ENCODE assay signal across 12 cellular contexts in the genomic region with DNA sequence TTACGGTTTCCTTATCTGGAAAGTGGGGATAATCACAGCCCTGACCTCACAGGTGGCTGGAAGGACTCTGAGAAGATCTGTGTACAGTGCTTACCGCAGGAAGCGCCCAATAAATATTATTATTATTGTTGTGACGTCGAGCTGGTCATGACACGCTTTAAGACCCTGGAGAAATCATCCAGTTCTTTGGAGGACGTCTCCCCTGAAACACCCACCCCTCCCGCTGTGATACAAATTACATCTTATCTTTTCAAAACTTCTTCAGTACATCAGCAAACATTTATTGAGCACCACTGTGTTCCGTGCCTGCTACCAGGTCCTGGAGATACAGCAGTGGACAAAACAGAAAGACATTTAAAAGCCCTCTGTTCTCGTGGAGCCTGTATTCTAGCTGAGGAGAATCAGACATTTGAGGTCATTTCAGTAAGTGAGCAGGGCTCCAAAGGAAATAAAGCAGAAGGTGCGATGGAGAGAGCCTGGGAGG.
DNase-seq lines count a peak whose midpoint lies in the region; ATAC-seq and TF ChIP-seq lines count a peak whose summit lies in the region.
"Had no signal": no experiment of that assay in that cellular context is flagged by ENCODE, and none has a peak within 500 bp of the region (broad histone marks: within the 10 kb centered on the region; RNA-seq: fewer than 3 reads in every experiment).

No MANE protein-coding gene starts in this region.

- no peaks in the 10 kb centered on the region for H3K9me2 ChIP-seq in GM23248 (ENCODE audit: insufficient read depth)

- no peaks in the 10 kb centered on the region for H3K9me3 Mint-ChIP-seq in H9
- H3K9me3 Mint-ChIP-seq: type B pancreatic cell had no signal

- TF ChIP-seq CTCF in ascending aorta (IDR thresholded peaks at IDR 0.05), result no peak
- no peak for TF ChIP-seq CTCF in gastroesophageal sphincter (IDR thresholded peaks at IDR 0.05)
- TF ChIP-seq CTCF in gastrocnemius medialis (IDR thresholded peaks at IDR 0.05 in 4 of 5, conservative IDR thresholded peaks at IDR 0.05 in 1 of 5), result no peak
- no peak for TF ChIP-seq CTCF in H9 (conservative IDR thresholded peaks at IDR 0.05)

- H3K14ac ChIP-seq in H9 (ENCODE audit: insufficient read depth, low read length), result no peak overlapping the region

- no peak overlapping the region for H2BK120ac ChIP-seq in H9 (ENCODE audit: low read depth, low read length, poor library complexity, severe bottlenecking)

- H3K9me3 ChIP-seq in GM23248 (ENCODE audit: low read depth) (no peaks in the 10 kb centered on the region), ascending aorta (no peaks in the 10 kb centered on the region), gastroesophageal sphincter (no peaks in the 10 kb centered on the region), gastrocnemius medialis (no peaks in the 10 kb centered on the region), H9 (ENCODE audit: control insufficient read depth, low read depth, low read length) (no peaks in the 10 kb centered on the region)

- no peak overlapping the region for H3T11ph ChIP-seq in H9 (ENCODE audit: low read length)

- H3K79me1 ChIP-seq in H9 (ENCODE audit: insufficient read depth, low read depth, low read length, poor library complexity, severe bottlenecking), result no peaks in the 10 kb centered on the region

- peaks cover 47% of the 10 kb centered on the region for H3F3A ChIP-seq in GM23248 (ENCODE audit: insufficient read depth)

- H2BK12ac ChIP-seq in H9 (ENCODE audit: insufficient read length, low read depth, low read length), result no peak overlapping the region

- peaks cover 14 to 27% of the 10 kb centered on the region in 2 experiments for H3K4me1 Mint-ChIP-seq in H9

- no peak for TF ChIP-seq EP300 in gastroesophageal sphincter (IDR thresholded peaks at IDR 0.05)

- H2BK15ac ChIP-seq in H9 (ENCODE audit: low read depth, low read length), result no peak overlapping the region

- peak overlapping the region; percentile 31 for H3K4me2 ChIP-seq in GM23248 (ENCODE audit: unreplicated experiment)
- no peak overlapping the region for H3K4me2 ChIP-seq in H9 (ENCODE audit: insufficient read depth, insufficient read length, low read length)
- H3K4me2 ChIP-seq: KMS-11 had no signal

- WGBS in GM23248 (ENCODE audit: low coverage in 1 of 2, low lambda C conversion rate in 2 of 2, missing lambda C conversion rate in 2 of 2), 2 experiments, result 37 to 42% methylated on average over 11 of the region's 11 CpGs
- 44 to 60% methylated on average over 10 to 11 of the region's 11 CpGs for WGBS in gastroesophageal sphincter (ENCODE audit: low coverage in 1 of 2), 2 donors
- no CpG with 5 or more reads among the region's 11 CpGs for WGBS in H9 (ENCODE audit: extremely low coverage, insufficient read length, low lambda C conversion rate)

- no peak overlapping the region for H2AK5ac ChIP-seq in H9 (ENCODE audit: insufficient read length, low read length)

- H3K23me2 ChIP-seq in H9 (ENCODE audit: insufficient read length, low read depth, low read length, poor library complexity, severe bottlenecking), result no peaks in the 10 kb centered on the region

- H3K79me2 ChIP-seq in GM23248 (ENCODE audit: insufficient read depth) (no peaks in the 10 kb centered on the region), H9 (ENCODE audit: insufficient read depth, low read length) (no peaks in the 10 kb centered on the region)

- ATAC-seq in gastroesophageal sphincter (no peak), gastrocnemius medialis (no peak)

- TF ChIP-seq POLR2A in gastroesophageal sphincter (IDR thresholded peaks at IDR 0.05) (no peak), gastrocnemius medialis (IDR thresholded peaks at IDR 0.05) (no peak)

- H3K27me3 ChIP-seq in GM23248 (replicated peaks; ENCODE audit: insufficient read depth), result no peaks in the 10 kb centered on the region
- no peaks in the 10 kb centered on the region for H3K27me3 ChIP-seq in ascending aorta
- H3K27me3 ChIP-seq in gastroesophageal sphincter, result no peaks in the 10 kb centered on the region
- no peaks in the 10 kb centered on the region for H3K27me3 ChIP-seq in gastrocnemius medialis
- H3K27me3 ChIP-seq in H9 (ENCODE audit: insufficient read depth, low read length), result no peaks in the 10 kb centered on the region

- H3K36me3 ChIP-seq in GM23248 (ENCODE audit: low read depth) (no peaks in the 10 kb centered on the region), ascending aorta (no peaks in the 10 kb centered on the region), gastroesophageal sphincter (no peaks in the 10 kb centered on the region), gastrocnemius medialis (no peaks in the 10 kb centered on the region)

- H3K27ac Mint-ChIP-seq in H9, result no peak overlapping the region
- H3K27ac Mint-ChIP-seq: type B pancreatic cell had no signal

- no peak overlapping the region for H4K5ac ChIP-seq in H9 (ENCODE audit: insufficient read length, low read depth, low read length)

- no peak overlapping the region for H2BK5ac ChIP-seq in H9 (ENCODE audit: insufficient read length, low read length)

- no peak overlapping the region for H4K91ac ChIP-seq in H9 (ENCODE audit: insufficient read length, low read depth, low read length)

- H3K27me3 Mint-ChIP-seq in H9 (ENCODE audit: low read depth), result peaks cover 3% of the 10 kb centered on the region; the same call in 1 of the 2 replicates

- H3K9ac ChIP-seq in GM23248 (peak overlapping the region; percentile 79), H9 (ENCODE audit: extremely low read depth, insufficient read length, low read length) (no peak overlapping the region)
- H3K9ac ChIP-seq: KMS-11 had no signal

- in situ Hi-C loops in GM23248 (cut with MboI) (no loop called here), gastrocnemius medialis (cut with MboI; ENCODE audit: low sequenced_read_pairs in 4 of 4) (no loop called here)

- H2BK20ac ChIP-seq in H9 (ENCODE audit: low read depth, low read length, poor library complexity, severe bottlenecking), result no peak overlapping the region

- no peak overlapping the region for H3K4me3 Mint-ChIP-seq in H9
- H3K4me3 Mint-ChIP-seq: type B pancreatic cell had no signal

- no peak overlapping the region for H3K4ac ChIP-seq in H9 (ENCODE audit: low read depth, low read length)

- peak overlapping the region; percentile 27 for H3K4me3 ChIP-seq in GM23248
- peak overlapping the region in 1 of 2 donors; percentile 31 for H3K4me3 ChIP-seq in ascending aorta
- H3K4me3 ChIP-seq in gastroesophageal sphincter, result no peak overlapping the region
- H3K4me3 ChIP-seq in gastrocnemius medialis, result no peak overlapping the region

- H3K56ac ChIP-seq in H9 (ENCODE audit: insufficient read length, low read depth, low read length), result no peak overlapping the region

- H3K18ac ChIP-seq in H9 (ENCODE audit: insufficient read length, low read depth, low read length), result no peak overlapping the region

- H2AFZ ChIP-seq in GM23248 (peak overlapping the region; percentile 40; the same call in 1 of the 2 replicates), H9 (ENCODE audit: low read length) (no peak overlapping the region)

- no peak overlapping the region for H4K8ac ChIP-seq in H9 (replicated peaks; ENCODE audit: insufficient read length, low read depth, low read length)

- DNase-seq in GM23248 (peak; percentile 53), ascending aorta (ENCODE audit: low spot score in 2 of 2) (no peak), gastrocnemius medialis (no peak), H9 (no peak), mesenteric fat pad (ENCODE audit: low spot score) (no peak)
- DNase-seq in activated naive CD4-positive, alpha-beta T cell treated with anti-CD3 and anti-CD28 coated beads, Interleukin-2, amount 50 U/mL, for 16 hours, result no peak
- DNase-seq in activated T-cell treated with anti-CD3 and anti-CD28 coated beads, Interleukin-2, amount 50 U/mL, for 48 hours, result no peak
- DNase-seq: activated effector memory CD4-positive, alpha-beta T cell treated with Interleukin-2 at 50 U/mL for 16 hours; stimulated activated CD4-positive, alpha-beta T cell treated with anti-CD3 and anti-CD28 coated beads, Interleukin-12 subunit alpha, Interleukin-12 subunit beta, amount 100 ng/mL, for 4 hours had no signal

- H3K27ac ChIP-seq in GM23248, result peak overlapping the region; percentile 87
- H3K27ac ChIP-seq in ascending aorta, result peak overlapping the region; percentile 85 to 89
- peak overlapping the region; percentile 77 to 90 (median 82) for H3K27ac ChIP-seq in gastroesophageal sphincter
- H3K27ac ChIP-seq in gastrocnemius medialis, result peak overlapping the region; percentile 87 to 95 (median 90)
- no peak overlapping the region for H3K27ac ChIP-seq in H9 (ENCODE audit: insufficient read length, low read depth, low read length)
- H3K27ac ChIP-seq: KMS-11 had no signal

- intact Hi-C loops in ascending aorta (cut with DNase I) (loop anchor here (2.0 kb wide), 2 partner anchors 89 to 119 kb away; a partner anchor contains a TSS), gastrocnemius medialis (cut with DNase I; ENCODE audit: low total_unique reads) (loop anchor here (5.0 to 10.0 kb wide), 2 partner anchors 153 to 265 kb away; no protein-coding TSS in a partner anchor)

- no peaks in the 10 kb centered on the region for H3K36me3 Mint-ChIP-seq in H9 (ENCODE audit: insufficient read depth in 1 of 3, low read depth in 3 of 3)
- H3K36me3 Mint-ChIP-seq: type B pancreatic cell had no signal

- peaks cover 54% of the 10 kb centered on the region for H3K4me1 ChIP-seq in GM23248 (ENCODE audit: insufficient read depth)
- peaks cover 16 to 34% of the 10 kb centered on the region in 2 donors for H3K4me1 ChIP-seq in ascending aorta
- H3K4me1 ChIP-seq in gastroesophageal sphincter, result peaks cover 0 to 80% (median 47%) of the 10 kb centered on the region in 3 donors
- H3K4me1 ChIP-seq in gastrocnemius medialis, result peaks cover 42 to 46% of the 10 kb centered on the region in 2 donors
- H3K4me1 ChIP-seq in H9 (ENCODE audit: insufficient read depth, low read length), result peaks cover 5% of the 10 kb centered on the region

- H4K20me1 ChIP-seq in GM23248 (ENCODE audit: insufficient read depth), result no peaks in the 10 kb centered on the region
- no peaks in the 10 kb centered on the region for H4K20me1 ChIP-seq in H9 (ENCODE audit: control insufficient read depth, insufficient read depth, insufficient read length)

- no peak overlapping the region for H3K23ac ChIP-seq in H9 (ENCODE audit: insufficient read length, low read depth, low read length)
